In genomic region chr7:100089458-100090201, GRCh38 we compare ENCODE assay signal across 1 cellular context.
TF ChIP-seq lines count a peak whose summit lies in the region.

No MANE protein-coding gene starts in this region.

TF ChIP-seq in H1, 55 proteins besides CTCF, POLR2A, EP300 and RAD21:
- TF ChIP-seq NRF1 (IDR thresholded peaks at IDR 0.05; ENCODE audit: low read depth, low read length) = no peak
- no peak for TF ChIP-seq SP1 (IDR thresholded peaks at IDR 0.05; ENCODE audit: low read depth, low read length)
- no peak for TF ChIP-seq BACH1 (IDR thresholded peaks at IDR 0.05; ENCODE audit: low read length)
- TF ChIP-seq, protein P1, sequence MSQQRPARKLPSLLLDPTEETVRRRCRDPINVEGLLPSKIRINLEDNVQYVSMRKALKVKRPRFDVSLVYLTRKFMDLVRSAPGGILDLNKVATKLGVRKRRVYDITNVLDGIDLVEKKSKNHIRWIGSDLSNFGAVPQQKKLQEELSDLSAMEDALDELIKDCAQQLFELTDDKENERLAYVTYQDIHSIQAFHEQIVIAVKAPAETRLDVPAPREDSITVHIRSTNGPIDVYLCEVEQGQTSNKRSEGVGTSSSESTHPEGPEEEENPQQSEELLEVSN (IDR thresholded peaks at IDR 0.05) = no peak
- no peak for TF ChIP-seq JUN (IDR thresholded peaks at IDR 0.05; ENCODE audit: low read depth, low read length)
- TF ChIP-seq SAP30 (IDR thresholded peaks at IDR 0.05; ENCODE audit: insufficient read depth, insufficient replicate concordance, low read length) = no peak
- no peak for TF ChIP-seq TBP (IDR thresholded peaks at IDR 0.05; ENCODE audit: low read depth, low read length)
- TF ChIP-seq RNF2 (IDR thresholded peaks at IDR 0.05; ENCODE audit: borderline replicate concordance, low read depth, low read length, missing control alignments, poor library complexity, severe bottlenecking) = no peak
- TF ChIP-seq BRCA1 (IDR thresholded peaks at IDR 0.05; ENCODE audit: low read depth, low read length) = no peak
- no peak for TF ChIP-seq GABPA (IDR thresholded peaks at IDR 0.05; ENCODE audit: borderline replicate concordance, insufficient read depth, low read length)
- TF ChIP-seq CHD7 (IDR thresholded peaks at IDR 0.05; ENCODE audit: insufficient replicate concordance, low read length) = no peak
- no peak for TF ChIP-seq BCL11A (IDR thresholded peaks at IDR 0.05; ENCODE audit: low read depth in 2 of 2, low read length in 2 of 2)
- no peak for TF ChIP-seq FOSL1 (IDR thresholded peaks at IDR 0.05; ENCODE audit: insufficient read depth, low read depth, low read length)
- TF ChIP-seq MAX (IDR thresholded peaks at IDR 0.05) = no peak
- no peak for TF ChIP-seq CHD2 (IDR thresholded peaks at IDR 0.05; ENCODE audit: low read length)
- no peak for TF ChIP-seq ASH2L (IDR thresholded peaks at IDR 0.05; ENCODE audit: low read length)
- no peak for TF ChIP-seq ATF2 (IDR thresholded peaks at IDR 0.05; ENCODE audit: low read length)
- TF ChIP-seq RBBP5 (IDR thresholded peaks at IDR 0.05; ENCODE audit: borderline replicate concordance, low read depth, low read length) = no peak
